23 cellular contexts compared by ENCODE assay signal in the genomic region with DNA sequence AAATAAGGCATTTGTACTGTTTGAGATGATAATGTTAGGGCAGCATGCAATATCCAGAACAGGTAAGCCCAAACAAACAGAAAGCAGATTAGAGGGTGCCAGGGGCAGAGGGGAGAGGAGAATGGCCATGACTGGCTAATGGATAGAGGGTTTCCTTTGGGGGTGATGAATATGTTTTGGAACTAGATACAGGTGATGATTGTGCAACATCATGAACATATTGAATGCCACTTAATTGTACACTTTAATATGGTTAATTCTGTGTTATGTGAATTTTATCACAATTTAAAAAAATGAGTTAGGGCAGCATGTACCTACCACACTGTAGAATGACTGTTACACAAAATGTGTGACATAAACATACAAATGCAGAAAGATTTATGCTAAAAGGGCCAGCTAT.
DNase-seq lines count a peak whose midpoint lies in the region; ATAC-seq, FAIRE-seq and TF ChIP-seq lines count a peak whose summit lies in the region.
"Had no signal": no experiment of that assay in that cellular context is flagged by ENCODE, and none has a peak within 500 bp of the region (broad histone marks: within the 10 kb centered on the region; RNA-seq: fewer than 3 reads in every experiment).

No MANE protein-coding gene starts in this region.

- H3K9me3 ChIP-seq in GM23248 (ENCODE audit: low read depth) (no peaks in the 10 kb centered on the region), astrocyte (ENCODE audit: insufficient read depth, low read depth, low read length) (no peaks in the 10 kb centered on the region), tibial artery (no peaks in the 10 kb centered on the region)
- H3K9me3 ChIP-seq: A549, BE2C had no signal

- H3K4me1 ChIP-seq in GM23248 (ENCODE audit: insufficient read depth) (peaks cover 45% of the 10 kb centered on the region), astrocyte (ENCODE audit: insufficient read depth, low read length) (peaks cover 34% of the 10 kb centered on the region), tibial artery (peaks cover 0 to 32% (median 25%) of the 10 kb centered on the region in 4 donors)

- intact Hi-C loops in tibial artery (cut with DNase I; ENCODE audit: low total_unique reads), result no loop called here

- no peak for FAIRE-seq in astrocyte (lab: Jason Lieb, UNC)
- FAIRE-seq: A549, GM12878, H1 had no signal

- H3K36me3 Mint-ChIP-seq in astrocyte (ENCODE audit: low read depth, unreplicated experiment) (peaks cover 2% of the 10 kb centered on the region), osteocyte (ENCODE audit: unreplicated experiment) (peaks cover 5% of the 10 kb centered on the region)
- H3K36me3 Mint-ChIP-seq: T-cell had no signal

- DNase-seq in GM23248 (no peak), astrocyte (ENCODE audit: low read depth) (no peak), osteocyte (ENCODE audit: extremely low spot score, unreplicated experiment) (no peak), tibial artery (no peak), GM13977 (ENCODE audit: low spot score) (no peak), GOT3 (lab: John Stamatoyannopoulos, UW) (no peak)
- DNase-seq: BE2C; DND-41; KG1; NCI-H1092 treated with DMSO at 0.1 percent for 48 hours; NCI-H1436 treated with DMSO at 0.1 percent for 48 hours; NCI-H1930; NCI-H2227 treated with DMSO at 0.1 percent for 48 hours; NCI-H510A treated with DMSO at 0.1 percent for 48 hours; NCI-H774; NK-92 treated with Interleukin-12 subunit alpha and Interleukin-12 subunit beta, amount 100 ng/mL, for 24 hours; SIG-M5; T-cell had no signal

- no peak for ATAC-seq in HG02981 (IDR thresholded peaks at IDR 0.05; ENCODE audit: unreplicated experiment)
- ATAC-seq: A549, GM12878, Panc1, T-cell had no signal

- peaks cover 50% of the 10 kb centered on the region for H3F3A ChIP-seq in GM23248 (ENCODE audit: insufficient read depth)

- no peaks in the 10 kb centered on the region for H3K27me3 ChIP-seq in GM23248 (replicated peaks; ENCODE audit: insufficient read depth)
- no peaks in the 10 kb centered on the region for H3K27me3 ChIP-seq in astrocyte (ENCODE audit: insufficient read depth, low read length)
- no peaks in the 10 kb centered on the region for H3K27me3 ChIP-seq in tibial artery
- H3K27me3 ChIP-seq: BE2C had no signal

- H3K4me3 Mint-ChIP-seq in astrocyte (ENCODE audit: unreplicated experiment) (no peak overlapping the region), osteocyte (ENCODE audit: unreplicated experiment) (no peak overlapping the region)
- H3K4me3 Mint-ChIP-seq: T-cell had no signal

- no peak overlapping the region for H3K4me3 ChIP-seq in GM23248
- no peak overlapping the region for H3K4me3 ChIP-seq in astrocyte (ENCODE audit: insufficient read depth, low read depth, low read length)
- H3K4me3 ChIP-seq in tibial artery, result no peak overlapping the region
- H3K4me3 ChIP-seq: A549, GM12878 had no signal

- no peak overlapping the region for H3K9ac ChIP-seq in GM23248
- H3K9ac ChIP-seq in astrocyte (ENCODE audit: low read length), result peak overlapping the region; percentile 73

- H3K27ac Mint-ChIP-seq in astrocyte (ENCODE audit: unreplicated experiment), result peak overlapping the region; percentile 89
- peak overlapping the region; percentile 88 for H3K27ac Mint-ChIP-seq in osteocyte (ENCODE audit: unreplicated experiment)
- H3K27ac Mint-ChIP-seq: T-cell had no signal

- peak overlapping the region; percentile 70 for H3K27ac ChIP-seq in GM23248
- H3K27ac ChIP-seq in astrocyte (ENCODE audit: low read depth, low read length), result peak overlapping the region; percentile 94
- H3K27ac ChIP-seq in tibial artery, result peak overlapping the region; percentile 70 to 77

- H3K79me2 ChIP-seq in GM23248 (ENCODE audit: insufficient read depth), result no peaks in the 10 kb centered on the region
- H3K79me2 ChIP-seq in astrocyte (ENCODE audit: insufficient read depth, low read length), result no peaks in the 10 kb centered on the region

- TF ChIP-seq CTCF in astrocyte (IDR thresholded peaks at IDR 0.05; ENCODE audit: insufficient read depth, low read depth, low read length) (no peak), osteocyte (IDR thresholded peaks at IDR 0.05) (no peak), tibial artery (IDR thresholded peaks at IDR 0.05) (no peak), GM13977 (IDR thresholded peaks at IDR 0.05; ENCODE audit: extremely low read depth, insufficient read depth, missing control alignments) (no peak)

- no peaks in the 10 kb centered on the region for H3K36me3 ChIP-seq in GM23248 (ENCODE audit: low read depth)
- no peaks in the 10 kb centered on the region for H3K36me3 ChIP-seq in astrocyte (ENCODE audit: insufficient read depth, low read length)
- no peaks in the 10 kb centered on the region for H3K36me3 ChIP-seq in tibial artery
- H3K36me3 ChIP-seq: BE2C had no signal

- H3K9me2 ChIP-seq in GM23248 (ENCODE audit: insufficient read depth), result no peaks in the 10 kb centered on the region

- H3K27me3 Mint-ChIP-seq in astrocyte (ENCODE audit: low read depth, unreplicated experiment) (no peaks in the 10 kb centered on the region), osteocyte (ENCODE audit: unreplicated experiment) (no peaks in the 10 kb centered on the region)

- H3K9me3 Mint-ChIP-seq in astrocyte (ENCODE audit: unreplicated experiment) (no peaks in the 10 kb centered on the region), osteocyte (ENCODE audit: unreplicated experiment) (no peaks in the 10 kb centered on the region)
- H3K9me3 Mint-ChIP-seq: T-cell had no signal

- H3K4me2 ChIP-seq in GM23248 (ENCODE audit: unreplicated experiment) (no peak overlapping the region), astrocyte (ENCODE audit: low read length) (no peak overlapping the region)
- H3K4me2 ChIP-seq: A549 had no signal

- in situ Hi-C loops in GM23248 (cut with MboI) (no loop called here), GM13977 (cut with MboI; ENCODE audit: low pct_unique_long_range_greater_than_20kb, low sequenced_read_pairs, unreplicated experiment) (no loop called here)

- no peak overlapping the region for H2AFZ ChIP-seq in GM23248
- no peak overlapping the region for H2AFZ ChIP-seq in astrocyte (ENCODE audit: low read depth, low read length)

- H3K4me1 Mint-ChIP-seq in astrocyte (ENCODE audit: low read depth, unreplicated experiment) (peaks cover 47% of the 10 kb centered on the region), osteocyte (ENCODE audit: unreplicated experiment) (peaks cover 60% of the 10 kb centered on the region)

- H4K20me1 ChIP-seq in GM23248 (ENCODE audit: insufficient read depth) (no peaks in the 10 kb centered on the region), astrocyte (ENCODE audit: insufficient read depth, low read length) (no peaks in the 10 kb centered on the region)
